In genomic region chr14:22484638-22485037, GRCh38 we compare ENCODE assay signal across 14 cellular contexts.
DNase-seq lines count a peak whose midpoint lies in the region; ATAC-seq and TF ChIP-seq lines count a peak whose summit lies in the region.
"Had no signal": no experiment of that assay in that cellular context is flagged by ENCODE, and none has a peak within 500 bp of the region (broad histone marks: within the 10 kb centered on the region; RNA-seq: fewer than 3 reads in every experiment).

No MANE protein-coding gene starts in this region.

- H3K27ac Mint-ChIP-seq in activated CD4-positive, alpha-beta T cell treated with anti-CD3 and anti-CD28 coated beads for 36 hours: peak overlapping the region; percentile 99

- peak overlapping the region; percentile 70 for H3K9ac ChIP-seq in SU-DHL-6 (ENCODE audit: low read length)

- no peaks in the 10 kb centered on the region for H3K9me3 ChIP-seq in SU-DHL-6 (ENCODE audit: insufficient read depth, low read length)
- H3K9me3 ChIP-seq: tibial artery had no signal

- H3K27me3 ChIP-seq in SU-DHL-6 (ENCODE audit: low read length): no peaks in the 10 kb centered on the region
- H3K27me3 ChIP-seq: tibial artery had no signal

- H3K9me2 ChIP-seq in SU-DHL-6 (replicated peaks; ENCODE audit: insufficient read depth, low read length): no peaks in the 10 kb centered on the region

- peaks cover 63% of the 10 kb centered on the region for H3F3A ChIP-seq in SU-DHL-6 (ENCODE audit: insufficient read depth)

- no peaks in the 10 kb centered on the region for H3K4me1 Mint-ChIP-seq in activated CD4-positive, alpha-beta T cell treated with anti-CD3 and anti-CD28 coated beads for 36 hours

- CTCF ChIA-PET in activated CD4-positive, alpha-beta T cell treated with anti-CD3 and anti-CD28 coated beads for 36 hours (lab: Charles Lee): no interaction called here

- no peak overlapping the region for H3K4me3 ChIP-seq in SU-DHL-6 (ENCODE audit: insufficient read depth, low read length, poor library complexity, severe bottlenecking)
- H3K4me3 ChIP-seq in fibroblast of mammary gland (ENCODE audit: control insufficient read depth, low read depth, low read length): no peak overlapping the region
- H3K4me3 ChIP-seq in skin epidermis: no peak overlapping the region
- H3K4me3 ChIP-seq: tibial artery had no signal

- H3K27me3 Mint-ChIP-seq in activated CD4-positive, alpha-beta T cell treated with anti-CD3 and anti-CD28 coated beads for 36 hours: no peaks in the 10 kb centered on the region

- H3K27ac ChIP-seq in SU-DHL-6 (ENCODE audit: low read depth, low read length): peak overlapping the region; percentile 96
- H3K27ac ChIP-seq in skin epidermis: peak overlapping the region in 13 of 21 experiments; percentile 29 to 84 (median 60)

- H3K79me2 ChIP-seq in SU-DHL-6 (ENCODE audit: insufficient read depth, low read length): peaks cover 4% of the 10 kb centered on the region; the same call in 1 of the 2 replicates

- peaks cover 66% of the 10 kb centered on the region for H3K36me3 Mint-ChIP-seq in activated CD4-positive, alpha-beta T cell treated with anti-CD3 and anti-CD28 coated beads for 36 hours (ENCODE audit: low read depth)
- H3K36me3 Mint-ChIP-seq: mesothelial cell of epicardium had no signal

- intact Hi-C loops in activated CD4-positive, alpha-beta T cell treated with anti-CD3 and anti-CD28 coated beads for 36 hours (cut with DNase I, micrococcal nuclease): loop anchor here in 1 of 2 experiments (5.0 kb wide), 1 partner anchor 432 kb away; no protein-coding TSS in a partner anchor

- H3K4me3 Mint-ChIP-seq in activated CD4-positive, alpha-beta T cell treated with anti-CD3 and anti-CD28 coated beads for 36 hours: peak overlapping the region; percentile 84
- H3K4me3 Mint-ChIP-seq: mesothelial cell of epicardium had no signal

- no peaks in the 10 kb centered on the region for H4K20me1 ChIP-seq in SU-DHL-6 (ENCODE audit: low read depth, low read length)

- POLR2A ChIA-PET in activated CD4-positive, alpha-beta T cell treated with anti-CD3 and anti-CD28 coated beads for 36 hours (lab: Charles Lee): no interaction called here

- no peak for ATAC-seq in activated CD4-positive, alpha-beta T cell treated with anti-CD3 and anti-CD28 coated beads for 36 hours
- ATAC-seq in GM21737 (IDR thresholded peaks at IDR 0.05; ENCODE audit: unreplicated experiment): no peak

- no peak overlapping the region for H2AFZ ChIP-seq in SU-DHL-6 (ENCODE audit: low read depth, low read length, severe bottlenecking)

- no peaks in the 10 kb centered on the region for H3K9me3 Mint-ChIP-seq in activated CD4-positive, alpha-beta T cell treated with anti-CD3 and anti-CD28 coated beads for 36 hours (ENCODE audit: low read depth)
- H3K9me3 Mint-ChIP-seq: mesothelial cell of epicardium had no signal

- no peaks in the 10 kb centered on the region for H3K36me3 ChIP-seq in SU-DHL-6 (ENCODE audit: low read length)
- H3K36me3 ChIP-seq: tibial artery had no signal

- TF ChIP-seq CTCF in SU-DHL-6 (IDR thresholded peaks at IDR 0.05; ENCODE audit: insufficient read depth, low read length, poor library complexity, severe bottlenecking) (no peak), fibroblast of mammary gland (conservative IDR thresholded peaks at IDR 0.05; ENCODE audit: control insufficient read depth, insufficient read depth, low read depth, low read length) (no peak)

- no peak for DNase-seq in activated CD4-positive, alpha-beta T cell treated with anti-CD3 and anti-CD28 coated beads for 36 hours
- no peak for DNase-seq in activated CD4-positive, alpha-beta T cell treated with anti-CD3 and anti-CD28 coated beads, Interleukin-2, amount 50 U/mL, for 1 hour
- DNase-seq in fibroblast of mammary gland (ENCODE audit: low read depth) (peak; percentile 12), pons (ENCODE audit: low spot score) (no peak), NCI-H774 (lab: John Stamatoyannopoulos, UW) (no peak)
- DNase-seq: EL, NCI-H2171 treated with DMSO at 0.1 percent for 48 hours, retina, RPMI8226, tibial artery had no signal

- peak overlapping the region; percentile 91 for H3K4me2 ChIP-seq in SU-DHL-6 (ENCODE audit: low read depth, low read length, poor library complexity, severe bottlenecking)
